In genomic region chr13:112729408-112729807, GRCh38 we compare ENCODE assay signal across 24 cellular contexts. TPM values are rescaled to one million over a fixed set of nuclear protein-coding genes. Genes with fewer than 3 reads are reported as not detected.
A peak's percentile ranks its signal among the peaks of the same experiment; 100 is the strongest.
DNase-seq lines count a peak whose midpoint lies in the region; ATAC-seq, FAIRE-seq and TF ChIP-seq lines count a peak whose summit lies in the region.
"Had no signal": no experiment of that assay in that cellular context is flagged by ENCODE, and none has a peak within 500 bp of the region (broad histone marks: within the 10 kb centered on the region; RNA-seq: fewer than 3 reads in every experiment).

No MANE protein-coding gene starts in this region.

- H3K18ac ChIP-seq in mesendoderm (ENCODE audit: low read length), result no peak overlapping the region

- no peak overlapping the region for H2BK15ac ChIP-seq in mesendoderm (replicated peaks; ENCODE audit: low read depth)

- no peak overlapping the region for H4K5ac ChIP-seq in mesendoderm (ENCODE audit: low read length)

- no peaks in the 10 kb centered on the region for H3K9me1 ChIP-seq in K562 (ENCODE audit: control insufficient read depth, insufficient read depth, low read length)

- no peak overlapping the region for H2AFZ ChIP-seq in K562 (ENCODE audit: low read depth, low read length)
- H2AFZ ChIP-seq: PC-9 had no signal

- no peak for ATAC-seq in K562
- peak; percentile 83 to 87 (median 84) for ATAC-seq in heart left ventricle
- ATAC-seq in HG03175 (IDR thresholded peaks at IDR 0.05; ENCODE audit: unreplicated experiment), result no peak
- ATAC-seq in CD8-positive, alpha-beta T cell, result no peak
- ATAC-seq: HCT116, left colon, pancreas had no signal

- FAIRE-seq in K562 (lab: Jason Lieb, UNC) (no peak), small intestine (lab: Jason Lieb, UNC) (no peak)
- FAIRE-seq: endometrium, pancreas had no signal

- H3K4me3 ChIP-seq in K562 (no peak overlapping the region), heart left ventricle (no peak overlapping the region), mesendoderm (ENCODE audit: low read length) (no peak overlapping the region), stomach (no peak overlapping the region), small intestine (ENCODE audit: low read depth in 1 of 2, low read length in 2 of 2) (no peak overlapping the region)
- H3K4me3 ChIP-seq in CD8-positive, alpha-beta T cell (ENCODE audit: low read depth, low read length), result no peak overlapping the region
- H3K4me3 ChIP-seq: pancreas, PC-9, vagina had no signal

- H3K4me3 Mint-ChIP-seq in CD8-positive, alpha-beta T cell, result no peak overlapping the region
- H3K4me3 Mint-ChIP-seq: activated CD4-positive, alpha-beta memory T cell treated with anti-CD3 and anti-CD28 coated beads, Interleukin-2, amount 10 ng/mL, durations not matched to agents 7 days and 5 days; activated naive CD4-positive, alpha-beta T cell treated with anti-CD3 and anti-CD28 coated beads, Interleukin-2, amount 10 ng/mL, durations not matched to agents 7 days and 5 days; CD14-positive monocyte had no signal

- H3K9ac ChIP-seq in K562 (ENCODE audit: insufficient read depth in 1 of 2, low read depth in 2 of 2, low read length in 2 of 2) (peak overlapping the region in 1 of 2 experiments; percentile 74; a peak in 2 of 4 replicates), mesendoderm (ENCODE audit: low read length) (no peak overlapping the region)

- H3K4ac ChIP-seq in mesendoderm (ENCODE audit: low read depth, low read length), result no peak overlapping the region

- peaks cover 21% of the 10 kb centered on the region for H3K79me1 ChIP-seq in mesendoderm (ENCODE audit: low read length)

- H3K79me2 ChIP-seq in K562 (ENCODE audit: control insufficient read depth, insufficient read depth, low read length) (peaks cover 54% of the 10 kb centered on the region), mesendoderm (ENCODE audit: control insufficient read depth, insufficient read depth, low read length) (peaks cover 20% of the 10 kb centered on the region)

- peak in 1 of 4 experiments; percentile 27 for DNase-seq in K562 (ENCODE audit: extremely low read depth in 1 of 4, low spot score in 3 of 4)
- peak; percentile 71 to 92 (median 79) for DNase-seq in heart left ventricle
- DNase-seq in mesendoderm, result peak; percentile 42
- DNase-seq in stomach, result peak; percentile 16
- DNase-seq in CD8-positive, alpha-beta T cell, result no peak
- DNase-seq in small intestine, result no peak
- DNase-seq in EL, result no peak
- DNase-seq: activated CD4-positive, alpha-beta memory T cell treated with anti-CD3 and anti-CD28 coated beads, Interleukin-2, amount 10 ng/mL, durations not matched to agents 7 days and 5 days; activated naive CD4-positive, alpha-beta T cell treated with anti-CD3 and anti-CD28 coated beads, Interleukin-2, amount 10 ng/mL, durations not matched to agents 7 days and 5 days; activated T-cell treated with anti-CD3 and anti-CD28 coated beads, Interleukin-2, amount 50 U/mL, for 1 hour; aorta; left colon; MM.1S; NCI-H1694 treated with DMSO at 0.1 percent for 48 hours; NCI-H226; pancreas; PC-9; stimulated activated CD4-positive, alpha-beta T cell treated with anti-CD3 and anti-CD28 coated beads, Interleukin-4, amount 100 ng/mL, for 4 hours had no signal

- no peaks in the 10 kb centered on the region for H3K9me3 Mint-ChIP-seq in CD8-positive, alpha-beta T cell
- H3K9me3 Mint-ChIP-seq: activated CD4-positive, alpha-beta memory T cell treated with anti-CD3 and anti-CD28 coated beads, Interleukin-2, amount 10 ng/mL, durations not matched to agents 7 days and 5 days; activated naive CD4-positive, alpha-beta T cell treated with anti-CD3 and anti-CD28 coated beads, Interleukin-2, amount 10 ng/mL, durations not matched to agents 7 days and 5 days; IgD-negative memory B cell had no signal

- H3K27me3 Mint-ChIP-seq in CD8-positive, alpha-beta T cell (ENCODE audit: low read depth), result no peaks in the 10 kb centered on the region
- H3K27me3 Mint-ChIP-seq: activated CD4-positive, alpha-beta memory T cell treated with anti-CD3 and anti-CD28 coated beads, Interleukin-2, amount 10 ng/mL, durations not matched to agents 7 days and 5 days; activated naive CD4-positive, alpha-beta T cell treated with anti-CD3 and anti-CD28 coated beads, Interleukin-2, amount 10 ng/mL, durations not matched to agents 7 days and 5 days; IgD-negative memory B cell had no signal

- no peak overlapping the region for H3K23ac ChIP-seq in mesendoderm (ENCODE audit: low read length)

- H3K27ac Mint-ChIP-seq in CD8-positive, alpha-beta T cell, result no peak overlapping the region
- H3K27ac Mint-ChIP-seq: activated CD4-positive, alpha-beta memory T cell treated with anti-CD3 and anti-CD28 coated beads, Interleukin-2, amount 10 ng/mL, durations not matched to agents 7 days and 5 days; activated naive CD4-positive, alpha-beta T cell treated with anti-CD3 and anti-CD28 coated beads, Interleukin-2, amount 10 ng/mL, durations not matched to agents 7 days and 5 days; IgD-negative memory B cell had no signal

- CTCF ChIA-PET in K562 (lab: Yijun Ruan, JAX; ENCODE audit: low intra/inter-chr PET ratio), result no interaction called here
- CTCF ChIA-PET in CD8-positive, alpha-beta T cell (lab: Charles Lee), result no interaction called here

- H2AK5ac ChIP-seq in mesendoderm (ENCODE audit: low read length), result no peak overlapping the region

- POLR2A ChIA-PET in K562 (lab: Yijun Ruan, JAX), result no interaction called here
- POLR2A ChIA-PET in CD8-positive, alpha-beta T cell (lab: Charles Lee), result no interaction called here

- H3K4me1 ChIP-seq in K562 (replicated peaks in 1 of 2; ENCODE audit: control insufficient read depth in 2 of 2, insufficient read depth in 2 of 2, low read length in 2 of 2) (peaks cover 20 to 46% of the 10 kb centered on the region in 2 experiments; a peak in 4 of 5 replicates), heart left ventricle (peaks cover 2 to 84% (median 41%) of the 10 kb centered on the region in 12 donors), mesendoderm (ENCODE audit: control insufficient read depth, low read depth, low read length) (peaks cover 4% of the 10 kb centered on the region), stomach (peaks cover 26 to 41% (median 34%) of the 10 kb centered on the region in 4 donors), small intestine (ENCODE audit: control insufficient read depth in 2 of 2, insufficient read depth in 1 of 2, low read depth in 1 of 2, low read length in 1 of 2) (no peaks in the 10 kb centered on the region)
- H3K4me1 ChIP-seq in CD8-positive, alpha-beta T cell (ENCODE audit: insufficient read depth, low read length), result peaks cover 17% of the 10 kb centered on the region
- H3K4me1 ChIP-seq: vagina had no signal

- no peak overlapping the region for H3K4me2 ChIP-seq in K562 (ENCODE audit: insufficient read depth, low read length)
- H3K4me2 ChIP-seq in mesendoderm (ENCODE audit: low read length), result no peak overlapping the region
- H3K4me2 ChIP-seq: PC-9 had no signal

- 63% methylated on average over 22 of the region's 22 CpGs for WGBS in K562 (ENCODE audit: insufficient coverage, low coverage, missing lambda C conversion rate)
- WGBS in heart left ventricle, 4 donors, result 44 to 65% (median 60%) methylated on average over 20 to 22 of the region's 22 CpGs
- WGBS in mesendoderm (ENCODE audit: extremely low coverage, insufficient coverage, low lambda C conversion rate), result no CpG with 5 or more reads among the region's 22 CpGs
- 85 to 89% (median 88%) methylated on average over 22 of the region's 22 CpGs for WGBS in stomach, 5 donors
- WGBS in small intestine, 3 donors, result 92 to 95% (median 94%) methylated on average over 22 of the region's 22 CpGs

- TF ChIP-seq CTCF in K562 (IDR thresholded peaks at IDR 0.05 in 2 of 3, conservative IDR thresholded peaks at IDR 0.05 in 1 of 3; ENCODE audit: insufficient read depth in 2 of 3, low read depth in 1 of 3, low read length in 3 of 3) (no peak), heart left ventricle (IDR thresholded peaks at IDR 0.05) (no peak), stomach (IDR thresholded peaks at IDR 0.05) (no peak)
- no peak for TF ChIP-seq CTCF in CD8-positive, alpha-beta T cell (IDR thresholded peaks at IDR 0.05)

- no peaks in the 10 kb centered on the region for H3K36me3 Mint-ChIP-seq in CD8-positive, alpha-beta T cell

- H3K4me1 Mint-ChIP-seq in CD8-positive, alpha-beta T cell (ENCODE audit: low read depth), result peaks cover 20% of the 10 kb centered on the region

- H3K27ac ChIP-seq in K562 (ENCODE audit: extremely low read depth, low read depth, low read length) (no peak overlapping the region), heart left ventricle (peak overlapping the region; percentile 65 to 95 (median 92)), mesendoderm (ENCODE audit: low read depth, low read length) (no peak overlapping the region), stomach (no peak overlapping the region), small intestine (ENCODE audit: low read depth in 1 of 2, low read length in 1 of 2) (no peak overlapping the region)
- no peak overlapping the region for H3K27ac ChIP-seq in CD8-positive, alpha-beta T cell (ENCODE audit: low read depth, low read length)
- H3K27ac ChIP-seq: pancreas, PC-9, vagina had no signal

- H2BK5ac ChIP-seq in mesendoderm (ENCODE audit: low read length), result no peak overlapping the region

- peaks cover 36% of the 10 kb centered on the region for H4K20me1 ChIP-seq in K562 (replicated peaks; ENCODE audit: control insufficient read depth, insufficient read depth, low read length)

- in situ Hi-C loops in K562 (cut with MboI), result no loop called here

- no peaks in the 10 kb centered on the region for H3K36me3 ChIP-seq in K562 (ENCODE audit: control insufficient read depth, insufficient read depth, low read length)
- no peaks in the 10 kb centered on the region for H3K36me3 ChIP-seq in heart left ventricle
- no peaks in the 10 kb centered on the region for H3K36me3 ChIP-seq in mesendoderm (ENCODE audit: control insufficient read depth, insufficient read depth, low read length)
- H3K36me3 ChIP-seq in stomach, result no peaks in the 10 kb centered on the region
- no peaks in the 10 kb centered on the region for H3K36me3 ChIP-seq in CD8-positive, alpha-beta T cell (ENCODE audit: insufficient read depth, low read length)
- H3K36me3 ChIP-seq in small intestine (ENCODE audit: control insufficient read depth in 2 of 2, insufficient read depth in 2 of 2, low read length in 2 of 2), result no peaks in the 10 kb centered on the region
- H3K36me3 ChIP-seq: pancreas, vagina had no signal

- H3K27me3 ChIP-seq in K562 (ENCODE audit: control insufficient read depth in 2 of 2, insufficient read depth in 2 of 2, low read length in 2 of 2) (no peaks in the 10 kb centered on the region), heart left ventricle (no peaks in the 10 kb centered on the region), mesendoderm (ENCODE audit: insufficient read depth, low read length, poor library complexity) (no peaks in the 10 kb centered on the region), stomach (no peaks in the 10 kb centered on the region), small intestine (ENCODE audit: control insufficient read depth in 2 of 2, insufficient read depth in 2 of 2, low read length in 2 of 2) (no peaks in the 10 kb centered on the region)
- no peaks in the 10 kb centered on the region for H3K27me3 ChIP-seq in CD8-positive, alpha-beta T cell (ENCODE audit: insufficient read depth, low read length)
- H3K27me3 ChIP-seq: pancreas, vagina had no signal

- TF ChIP-seq EP300 in K562 (IDR thresholded peaks at IDR 0.05; ENCODE audit: low read length) (no peak), stomach (IDR thresholded peaks at IDR 0.05) (no peak)

- no peak overlapping the region for H2BK120ac ChIP-seq in mesendoderm (ENCODE audit: low read depth, low read length)

- H3K9me3 ChIP-seq in K562 (replicated peaks; ENCODE audit: control insufficient read depth, insufficient read depth, low read depth, low read length), result no peaks in the 10 kb centered on the region
- H3K9me3 ChIP-seq in heart left ventricle, result no peaks in the 10 kb centered on the region
- no peaks in the 10 kb centered on the region for H3K9me3 ChIP-seq in stomach
- H3K9me3 ChIP-seq in CD8-positive, alpha-beta T cell (ENCODE audit: low read length), result no peaks in the 10 kb centered on the region
- no peaks in the 10 kb centered on the region for H3K9me3 ChIP-seq in small intestine (ENCODE audit: control insufficient read depth, low read depth)
- H3K9me3 ChIP-seq: pancreas, vagina had no signal

- TF ChIP-seq POLR2A in K562 (conservative IDR thresholded peaks at IDR 0.05) (no peak), heart left ventricle (IDR thresholded peaks at IDR 0.05) (peak in 1 of 2 donors; percentile 51), stomach (IDR thresholded peaks at IDR 0.05) (no peak)

- TF ChIP-seq RAD21 in K562 (CRISPR knock-in tag; conservative IDR thresholded peaks at IDR 0.05 in 1 of 2, IDR thresholded peaks at IDR 0.05 in 1 of 2), result no peak

- no peak overlapping the region for H3K56ac ChIP-seq in mesendoderm (ENCODE audit: low read length)

- intact Hi-C loops in K562 (cut with micrococcal nuclease) (no loop called here), heart left ventricle (cut with DNase I) (loop anchor here in 4 of 10 donors (5.0 kb wide), 1 partner anchor 37 kb away; the partner anchor contains the start of gene ATP11A (in 4 of the 4)), stomach (cut with DNase I; ENCODE audit: low total_unique reads) (no loop called here)
- intact Hi-C loops in CD8-positive, alpha-beta T cell (cut with DNase I, micrococcal nuclease), result no loop called here

- no TSS peak for BruUV-seq in K562 (replicated peaks; lab: Mats Ljungman, UMichigan)

- H4K8ac ChIP-seq in mesendoderm (ENCODE audit: low read depth, low read length), result no peak overlapping the region

RNA-seq across cellular contexts. Expression of gene ATP11A, which starts 39.6 kb away (rescaled TPM):
- total RNA-seq in K562 (2011; cell fraction: chromatin; rRNA removed; ENCODE audit: low replicate concordance), result 106 and 127 TPM in 2 replicates
- 46.5 and 55.5 TPM in 2 replicates for total RNA-seq in K562 (2011; cell fraction: nucleolus; rRNA removed)
- 73.7 and 99.4 TPM in 2 replicates for total RNA-seq in K562 (2011; cell fraction: nucleoplasm; rRNA removed)
- total RNA-seq in K562 (2014; rRNA removed), result 4.2 and 5.4 TPM in 2 replicates
- 4.8 and 5.5 TPM in 2 replicates for total RNA-seq in K562 (2014; rRNA removed; fragmentation: Illumina TruSeq; extraction: Trizol)
- total RNA-seq in K562 (2015; rRNA removed; fragmentation: Illumina TruSeq; extraction: Trizol), result 3.4 TPM in 2 replicates
- total RNA-seq in K562 (2021), result 28.6 and 34.2 TPM in 2 replicates
- polyA plus RNA-seq in K562 (2011; rRNA removed), result 2.9 and 4.3 TPM in 2 replicates
- polyA plus RNA-seq in K562 (2011; cell fraction: cytosol; rRNA removed), result 3.6 and 3.8 TPM in 2 replicates
- 41.4 and 54.7 TPM in 2 replicates for polyA plus RNA-seq in K562 (2011; cell fraction: nucleus; rRNA removed)
- 9.8 and 16.5 TPM in 2 replicates for polyA plus RNA-seq in K562 (2012)
- 9.0 and 11.1 TPM in 2 replicates for polyA plus RNA-seq in K562 (2014; fragmentation: Illumina TruSeq; extraction: Trizol)
- under 1 TPM; 0.38 to 0.55 TPM for polyA plus RNA-seq in K562 (2014; fragmentation: Nextera tagmentation; extraction: Ambion mirVana)
- polyA plus RNA-seq in K562 (2014; rRNA removed), result 8.4 and 8.6 TPM in 2 replicates
- 8.1 and 10.1 TPM in 2 replicates for polyA minus RNA-seq in K562 (2011; rRNA and poly(A)+ RNA removed)
- 9.3 and 15.4 TPM in 2 replicates for polyA minus RNA-seq in K562 (2011; cell fraction: cytosol; rRNA and poly(A)+ RNA removed)
- polyA minus RNA-seq in K562 (2011; cell fraction: nucleus; rRNA and poly(A)+ RNA removed), result 19.8 and 28.4 TPM in 2 replicates
- 100 to 1,000 TPM in 5 of 9 donors, 10 to 100 TPM in 4; 51.4 to 146 (median 110) TPM for total RNA-seq in heart left ventricle
- polyA plus RNA-seq in heart left ventricle, result 10 to 100 TPM; 20.5 to 91.2 TPM
- polyA plus RNA-seq in mesendoderm (2013, experiment 1 of 2), result 12.6 TPM
- 12.0 TPM for polyA plus RNA-seq in mesendoderm (2013, experiment 2 of 2)
- total RNA-seq in stomach, result 10 to 100 TPM in 4 of 5 donors, 1 to 10 TPM in 1; 9.9 to 70.9 (median 17.8) TPM
- polyA plus RNA-seq in stomach, result 1 to 10 TPM; 1.1 to 2.5 (median 1.3) TPM
- total RNA-seq in CD8-positive, alpha-beta T cell, result 10 to 100 TPM; 20.7 to 22.1 TPM
- 10 to 100 TPM in 1 of 3 donors, 1 to 10 TPM in 2; 3.2 to 15.1 (median 4.0) TPM for polyA plus RNA-seq in small intestine

Comparison
In these comparisons a context has a peak if more than half of its experiments do, and no peak if none do; other contexts are left out.
1. ATAC-seq: peak in heart left ventricle (4 of 4); none in K562 (single experiment), HG03175 (single experiment) and CD8-positive, alpha-beta T cell (single experiment).
2. DNase-seq: peak in heart left ventricle (5 of 5), mesendoderm (single experiment) and stomach (single experiment); none in CD8-positive, alpha-beta T cell (0 of 7), small intestine (single experiment) and EL (single experiment).
3. H3K27ac ChIP-seq: peak in heart left ventricle (12 of 12); none in K562 (single experiment), mesendoderm (single experiment), stomach (0 of 5), CD8-positive, alpha-beta T cell (single experiment) and small intestine (0 of 2).